In genomic region chr2:160308915-160309314, GRCh38 we compare ENCODE assay signal across 11 cellular contexts.
DNase-seq lines count a peak whose midpoint lies in the region; ATAC-seq and TF ChIP-seq lines count a peak whose summit lies in the region.
"Had no signal": no experiment of that assay in that cellular context is flagged by ENCODE, and none has a peak within 500 bp of the region (broad histone marks: within the 10 kb centered on the region; RNA-seq: fewer than 3 reads in every experiment).

No MANE protein-coding gene starts in this region.

- no peak for TF ChIP-seq CTCF in breast epithelium (IDR thresholded peaks at IDR 0.05)
- TF ChIP-seq CTCF in lower leg skin (IDR thresholded peaks at IDR 0.05) = no peak

- WGBS in lower leg skin, 2 donors = 86 to 88% methylated on average over 5 of the region's 5 CpGs

- no peaks in the 10 kb centered on the region for H3K36me3 ChIP-seq in breast epithelium

- intact Hi-C loops in breast epithelium (cut with DNase I; ENCODE audit: low total_unique reads) (no loop called here), lower leg skin (cut with DNase I; ENCODE audit: low total_unique reads) (no loop called here)

- H3K27me3 ChIP-seq in breast epithelium = no peaks in the 10 kb centered on the region

- ATAC-seq in HG02763 (IDR thresholded peaks at IDR 0.05; ENCODE audit: unreplicated experiment) = no peak

- H3K4me3 ChIP-seq in breast epithelium = no peak overlapping the region
- H3K4me3 ChIP-seq in lower leg skin (ENCODE audit: low read depth, poor library complexity, severe bottlenecking) = no peak overlapping the region

- DNase-seq in AG08395 (ENCODE audit: low spot score) = peak; percentile 63
- DNase-seq in HT1080 (ENCODE audit: low read depth) = peak; percentile 94
- no peak for DNase-seq in breast epithelium (ENCODE audit: low spot score in 2 of 2)
- peak; percentile 91 for DNase-seq in kidney tubule cell (ENCODE audit: low spot score)
- no peak for DNase-seq in lower leg skin (ENCODE audit: low spot score in 2 of 2)
- DNase-seq in NCI-H748 treated with DMSO at 0.1 percent for 48 hours (lab: John Stamatoyannopoulos, UW) = no peak
- no peak for DNase-seq in AG08396 (ENCODE audit: low spot score)
- DNase-seq: NCI-H69, retina had no signal

- H3K9me3 ChIP-seq in breast epithelium = no peaks in the 10 kb centered on the region

- H3K4me1 ChIP-seq in breast epithelium = no peaks in the 10 kb centered on the region

- peak overlapping the region; percentile 1 to 66 for H3K27ac ChIP-seq in breast epithelium
- H3K27ac ChIP-seq: C4-2B had no signal

- TF ChIP-seq POLR2A in breast epithelium (IDR thresholded peaks at IDR 0.05) (no peak), lower leg skin (IDR thresholded peaks at IDR 0.05) (no peak)

Comparison
In these comparisons a context has a peak if more than half of its experiments do, and no peak if none do; other contexts are left out.
1. DNase-seq: peak in AG08395 (single experiment), HT1080 (single experiment) and kidney tubule cell (single experiment); none in breast epithelium (0 of 2), lower leg skin (0 of 2), NCI-H748 treated with DMSO at 0.1 percent for 48 hours (single experiment) and AG08396 (single experiment).